ENCODE assay signal across 1 cellular context in the genomic region with DNA sequence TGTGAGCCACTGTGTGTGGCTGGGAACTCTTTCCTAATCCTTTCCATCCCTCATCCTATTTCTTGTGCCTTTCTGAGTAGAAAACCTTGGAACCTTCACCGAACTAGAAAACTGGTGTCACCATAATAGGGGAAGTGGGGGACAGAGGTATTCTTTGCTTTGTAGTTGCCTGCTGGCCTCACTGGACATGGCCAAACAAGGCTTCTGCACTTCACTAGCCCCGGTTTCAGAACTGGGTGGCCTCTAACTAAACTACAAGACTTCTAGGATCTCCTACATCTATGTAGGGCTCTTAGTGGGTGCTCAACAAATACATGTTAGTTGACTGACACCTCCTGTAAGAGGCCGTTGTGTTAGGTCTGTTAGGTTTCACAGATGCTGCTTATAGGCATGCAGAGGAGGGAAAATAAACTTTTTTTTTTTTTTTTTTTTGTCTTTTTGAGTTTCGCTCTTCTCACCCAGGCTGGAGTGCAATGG.
TF ChIP-seq lines count a peak whose summit lies in the region.

No MANE protein-coding gene starts in this region.

TF ChIP-seq in GM23338, 12 proteins besides CTCF, POLR2A, EP300 and RAD21:
- TF ChIP-seq JUNB (IDR thresholded peaks at IDR 0.05; ENCODE audit: unreplicated experiment) (no peak), ZNF114 (CRISPR knock-in tag; IDR thresholded peaks at IDR 0.05) (no peak), ETS1 (IDR thresholded peaks at IDR 0.05) (no peak), ZNF331 (CRISPR knock-in tag; IDR thresholded peaks at IDR 0.05; ENCODE audit: low read depth) (no peak), EZH2 (IDR thresholded peaks at IDR 0.05; ENCODE audit: low read depth, unreplicated experiment) (no peak), POLR2AphosphoS5 (IDR thresholded peaks at IDR 0.05; ENCODE audit: low read depth) (no peak)
- TF ChIP-seq, protein P1, sequence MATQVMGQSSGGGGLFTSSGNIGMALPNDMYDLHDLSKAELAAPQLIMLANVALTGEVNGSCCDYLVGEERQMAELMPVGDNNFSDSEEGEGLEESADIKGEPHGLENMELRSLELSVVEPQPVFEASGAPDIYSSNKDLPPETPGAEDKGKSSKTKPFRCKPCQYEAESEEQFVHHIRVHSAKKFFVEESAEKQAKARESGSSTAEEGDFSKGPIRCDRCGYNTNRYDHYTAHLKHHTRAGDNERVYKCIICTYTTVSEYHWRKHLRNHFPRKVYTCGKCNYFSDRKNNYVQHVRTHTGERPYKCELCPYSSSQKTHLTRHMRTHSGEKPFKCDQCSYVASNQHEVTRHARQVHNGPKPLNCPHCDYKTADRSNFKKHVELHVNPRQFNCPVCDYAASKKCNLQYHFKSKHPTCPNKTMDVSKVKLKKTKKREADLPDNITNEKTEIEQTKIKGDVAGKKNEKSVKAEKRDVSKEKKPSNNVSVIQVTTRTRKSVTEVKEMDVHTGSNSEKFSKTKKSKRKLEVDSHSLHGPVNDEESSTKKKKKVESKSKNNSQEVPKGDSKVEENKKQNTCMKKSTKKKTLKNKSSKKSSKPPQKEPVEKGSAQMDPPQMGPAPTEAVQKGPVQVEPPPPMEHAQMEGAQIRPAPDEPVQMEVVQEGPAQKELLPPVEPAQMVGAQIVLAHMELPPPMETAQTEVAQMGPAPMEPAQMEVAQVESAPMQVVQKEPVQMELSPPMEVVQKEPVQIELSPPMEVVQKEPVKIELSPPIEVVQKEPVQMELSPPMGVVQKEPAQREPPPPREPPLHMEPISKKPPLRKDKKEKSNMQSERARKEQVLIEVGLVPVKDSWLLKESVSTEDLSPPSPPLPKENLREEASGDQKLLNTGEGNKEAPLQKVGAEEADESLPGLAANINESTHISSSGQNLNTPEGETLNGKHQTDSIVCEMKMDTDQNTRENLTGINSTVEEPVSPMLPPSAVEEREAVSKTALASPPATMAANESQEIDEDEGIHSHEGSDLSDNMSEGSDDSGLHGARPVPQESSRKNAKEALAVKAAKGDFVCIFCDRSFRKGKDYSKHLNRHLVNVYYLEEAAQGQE (IDR thresholded peaks at IDR 0.05; ENCODE audit: unreplicated experiment) = no peak
- TF ChIP-seq, protein P2, sequence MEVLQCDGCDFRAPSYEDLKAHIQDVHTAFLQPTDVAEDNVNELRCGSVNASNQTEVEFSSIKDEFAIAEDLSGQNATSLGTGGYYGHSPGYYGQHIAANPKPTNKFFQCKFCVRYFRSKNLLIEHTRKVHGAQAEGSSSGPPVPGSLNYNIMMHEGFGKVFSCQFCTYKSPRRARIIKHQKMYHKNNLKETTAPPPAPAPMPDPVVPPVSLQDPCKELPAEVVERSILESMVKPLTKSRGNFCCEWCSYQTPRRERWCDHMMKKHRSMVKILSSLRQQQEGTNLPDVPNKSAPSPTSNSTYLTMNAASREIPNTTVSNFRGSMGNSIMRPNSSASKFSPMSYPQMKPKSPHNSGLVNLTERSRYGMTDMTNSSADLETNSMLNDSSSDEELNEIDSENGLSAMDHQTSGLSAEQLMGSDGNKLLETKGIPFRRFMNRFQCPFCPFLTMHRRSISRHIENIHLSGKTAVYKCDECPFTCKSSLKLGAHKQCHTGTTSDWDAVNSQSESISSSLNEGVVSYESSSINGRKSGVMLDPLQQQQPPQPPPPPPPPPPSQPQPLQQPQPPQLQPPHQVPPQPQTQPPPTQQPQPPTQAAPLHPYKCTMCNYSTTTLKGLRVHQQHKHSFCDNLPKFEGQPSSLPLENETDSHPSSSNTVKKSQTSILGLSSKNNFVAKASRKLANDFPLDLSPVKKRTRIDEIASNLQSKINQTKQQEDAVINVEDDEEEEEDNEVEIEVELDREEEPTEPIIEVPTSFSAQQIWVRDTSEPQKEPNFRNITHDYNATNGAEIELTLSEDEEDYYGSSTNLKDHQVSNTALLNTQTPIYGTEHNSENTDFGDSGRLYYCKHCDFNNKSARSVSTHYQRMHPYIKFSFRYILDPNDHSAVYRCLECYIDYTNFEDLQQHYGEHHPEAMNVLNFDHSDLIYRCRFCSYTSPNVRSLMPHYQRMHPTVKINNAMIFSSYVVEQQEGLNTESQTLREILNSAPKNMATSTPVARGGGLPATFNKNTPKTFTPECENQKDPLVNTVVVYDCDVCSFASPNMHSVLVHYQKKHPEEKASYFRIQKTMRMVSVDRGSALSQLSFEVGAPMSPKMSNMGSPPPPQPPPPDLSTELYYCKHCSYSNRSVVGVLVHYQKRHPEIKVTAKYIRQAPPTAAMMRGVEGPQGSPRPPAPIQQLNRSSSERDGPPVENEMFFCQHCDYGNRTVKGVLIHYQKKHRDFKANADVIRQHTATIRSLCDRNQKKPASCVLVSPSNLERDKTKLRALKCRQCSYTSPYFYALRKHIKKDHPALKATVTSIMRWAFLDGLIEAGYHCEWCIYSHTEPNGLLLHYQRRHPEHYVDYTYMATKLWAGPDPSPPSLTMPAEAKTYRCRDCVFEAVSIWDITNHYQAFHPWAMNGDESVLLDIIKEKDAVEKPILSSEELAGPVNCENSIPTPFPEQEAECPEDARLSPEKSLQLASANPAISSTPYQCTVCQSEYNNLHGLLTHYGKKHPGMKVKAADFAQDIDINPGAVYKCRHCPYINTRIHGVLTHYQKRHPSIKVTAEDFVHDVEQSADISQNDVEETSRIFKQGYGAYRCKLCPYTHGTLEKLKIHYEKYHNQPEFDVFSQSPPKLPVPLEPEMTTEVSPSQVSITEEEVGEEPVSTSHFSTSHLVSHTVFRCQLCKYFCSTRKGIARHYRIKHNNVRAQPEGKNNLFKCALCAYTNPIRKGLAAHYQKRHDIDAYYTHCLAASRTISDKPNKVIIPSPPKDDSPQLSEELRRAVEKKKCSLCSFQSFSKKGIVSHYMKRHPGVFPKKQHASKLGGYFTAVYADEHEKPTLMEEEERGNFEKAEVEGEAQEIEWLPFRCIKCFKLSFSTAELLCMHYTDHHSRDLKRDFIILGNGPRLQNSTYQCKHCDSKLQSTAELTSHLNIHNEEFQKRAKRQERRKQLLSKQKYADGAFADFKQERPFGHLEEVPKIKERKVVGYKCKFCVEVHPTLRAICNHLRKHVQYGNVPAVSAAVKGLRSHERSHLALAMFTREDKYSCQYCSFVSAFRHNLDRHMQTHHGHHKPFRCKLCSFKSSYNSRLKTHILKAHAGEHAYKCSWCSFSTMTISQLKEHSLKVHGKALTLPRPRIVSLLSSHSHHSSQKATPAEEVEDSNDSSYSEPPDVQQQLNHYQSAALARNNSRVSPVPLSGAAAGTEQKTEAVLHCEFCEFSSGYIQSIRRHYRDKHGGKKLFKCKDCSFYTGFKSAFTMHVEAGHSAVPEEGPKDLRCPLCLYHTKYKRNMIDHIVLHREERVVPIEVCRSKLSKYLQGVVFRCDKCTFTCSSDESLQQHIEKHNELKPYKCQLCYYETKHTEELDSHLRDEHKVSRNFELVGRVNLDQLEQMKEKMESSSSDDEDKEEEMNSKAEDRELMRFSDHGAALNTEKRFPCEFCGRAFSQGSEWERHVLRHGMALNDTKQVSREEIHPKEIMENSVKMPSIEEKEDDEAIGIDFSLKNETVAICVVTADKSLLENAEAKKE (CRISPR knock-in tag; IDR thresholded peaks at IDR 0.05) = no peak
